ENCODE assay signal across 8 cellular contexts in genomic region chr2:151946856-151947523, GRCh38.
A peak's percentile ranks its signal among the peaks of the same experiment; 100 is the strongest.
DNase-seq lines count a peak whose midpoint lies in the region; ATAC-seq and TF ChIP-seq lines count a peak whose summit lies in the region.

No MANE protein-coding gene starts in this region.

- no peak for TF ChIP-seq EP300 in upper lobe of left lung (IDR thresholded peaks at IDR 0.05)

- H3K27me3 ChIP-seq in right lobe of liver (no peaks in the 10 kb centered on the region), upper lobe of left lung (no peaks in the 10 kb centered on the region)

- H3K36me3 ChIP-seq in right lobe of liver (no peaks in the 10 kb centered on the region), upper lobe of left lung (no peaks in the 10 kb centered on the region)

- TF ChIP-seq POLR2A in right lobe of liver (IDR thresholded peaks at IDR 0.05) (no peak), upper lobe of left lung (IDR thresholded peaks at IDR 0.05) (no peak)

- H3K4me1 ChIP-seq in right lobe of liver (no peaks in the 10 kb centered on the region), upper lobe of left lung (peaks cover 6 to 17% (median 14%) of the 10 kb centered on the region in 4 donors)

- intact Hi-C loops in right lobe of liver (cut with DNase I) = no loop called here

- ATAC-seq in GM18870 (IDR thresholded peaks at IDR 0.05; ENCODE audit: unreplicated experiment) (peak; percentile 64), HG03457 (IDR thresholded peaks at IDR 0.05; ENCODE audit: unreplicated experiment) (peak; percentile 55), right lobe of liver (peak; percentile 62 to 81 (median 67)), upper lobe of left lung (ENCODE audit: low FRiP score in 2 of 2) (peak; percentile 60 to 84)

- DNase-seq in Ammon's horn (ENCODE audit: low spot score) (peak; percentile 55), RPMI8226 (peak; percentile 68), coronary artery (ENCODE audit: low spot score) (no peak), right lobe of liver (no peak), upper lobe of left lung (peak in 1 of 2 donors; percentile 32), dedifferentiated amniotic fluid mesenchymal stem cell (ENCODE audit: extremely low spot score) (no peak)

- H3K27ac ChIP-seq in coronary artery = peak overlapping the region; percentile 37 to 75
- H3K27ac ChIP-seq in right lobe of liver = no peak overlapping the region
- peak overlapping the region in 2 of 4 donors; percentile 32 to 53 for H3K27ac ChIP-seq in upper lobe of left lung

- H3K4me3 ChIP-seq in coronary artery (peak overlapping the region; percentile 66), right lobe of liver (peak overlapping the region in 1 of 3 donors; percentile 10), upper lobe of left lung (peak overlapping the region in 3 of 4 donors; percentile 25 to 40 (median 32))

- TF ChIP-seq CTCF in coronary artery (IDR thresholded peaks at IDR 0.05) = peak; percentile 25
- peak; percentile 40 to 49 (median 46) for TF ChIP-seq CTCF in right lobe of liver (IDR thresholded peaks at IDR 0.05)
- peak; percentile 28 to 59 (median 37) for TF ChIP-seq CTCF in upper lobe of left lung (IDR thresholded peaks at IDR 0.05)

- WGBS in right lobe of liver (ENCODE audit: insufficient coverage, low coverage, low lambda C conversion rate, missing lambda C conversion rate) = 33% methylated on average over 8 of the region's 8 CpGs
- 43 to 45% methylated on average over 8 of the region's 8 CpGs for WGBS in upper lobe of left lung, 2 donors

- no peaks in the 10 kb centered on the region for H3K9me3 ChIP-seq in right lobe of liver
- H3K9me3 ChIP-seq in upper lobe of left lung = no peaks in the 10 kb centered on the region

Comparison
In these comparisons a context has a peak if more than half of its experiments do, and no peak if none do; other contexts are left out.
1. DNase-seq: peak in Ammon's horn (single experiment) and RPMI8226 (single experiment); none in coronary artery (single experiment), right lobe of liver (0 of 3) and dedifferentiated amniotic fluid mesenchymal stem cell (single experiment).
2. H3K27ac ChIP-seq: peak in coronary artery (2 of 2); none in right lobe of liver (0 of 3).
3. Peak in every context shown above with its lines, with median percentiles within 50 percentile points of each other: ATAC-seq and CTCF ChIP-seq.